ENCODE assay signal across 23 cellular contexts in genomic region chr22:44381761-44382454, GRCh38.
DNase-seq lines count a peak whose midpoint lies in the region; ATAC-seq and TF ChIP-seq lines count a peak whose summit lies in the region.
"Had no signal": no experiment of that assay in that cellular context is flagged by ENCODE, and none has a peak within 500 bp of the region (broad histone marks: within the 10 kb centered on the region; RNA-seq: fewer than 3 reads in every experiment).

No MANE protein-coding gene starts in this region.

- no peak for TF ChIP-seq POLR2A in GM18505 (IDR thresholded peaks at IDR 0.05; ENCODE audit: borderline replicate concordance, extremely low read depth, insufficient read depth, insufficient read length)

- WGBS in psoas muscle, 3 donors, result 57 to 64% (median 57%) methylated on average over 14 of the region's 14 CpGs

- no peaks in the 10 kb centered on the region for H3K9me3 ChIP-seq in psoas muscle
- H3K9me3 ChIP-seq: SJCRH30 had no signal

- TF ChIP-seq CTCF in psoas muscle (IDR thresholded peaks at IDR 0.05), result no peak

- H3K4me1 ChIP-seq in psoas muscle, result no peaks in the 10 kb centered on the region
- H3K4me1 ChIP-seq: SJCRH30 had no signal

- H3K36me3 ChIP-seq in psoas muscle (ENCODE audit: insufficient read depth in 1 of 2, low read depth in 1 of 2), result no peaks in the 10 kb centered on the region
- H3K36me3 ChIP-seq: SJCRH30, thoracic aorta had no signal

- DNase-seq in NCI-H82 (lab: John Stamatoyannopoulos, UW) (peak; percentile 46), NCI-H82 treated with DMSO at 0.1 percent for 48 hours (lab: John Stamatoyannopoulos, UW; ENCODE audit: unreplicated experiment) (no peak), NCI-H1694 (lab: John Stamatoyannopoulos, UW) (peak; percentile 10), left ventricle myocardium superior (peak; percentile 22), psoas muscle (peak; percentile 10 to 32)
- DNase-seq: activated CD4-positive, alpha-beta T cell treated with anti-CD3 and anti-CD28 coated beads for 48 hours; activated CD8-positive, alpha-beta memory T cell treated with anti-CD3 and anti-CD28 coated beads for 24 hours; activated gamma-delta T cell; CD4-positive, alpha-beta T cell; central memory CD4-positive, alpha-beta T cell; DND-41; naive thymus-derived CD4-positive, alpha-beta T cell; NCI-H1048; NCI-H2029 treated with DMSO at 0.1 percent for 48 hours; SJCRH30; stimulated activated CD8-positive, alpha-beta memory T cell treated with anti-CD3 and anti-CD28 coated beads, Interleukin-4, amount 100 ng/mL, for 48 hours; SW 1271; T-helper 9 cell had no signal

- H3K27me3 ChIP-seq in psoas muscle (ENCODE audit: insufficient read depth in 3 of 3, low read length in 2 of 3), result peaks cover 0 to 14% (median 3%) of the 10 kb centered on the region in 3 donors
- H3K27me3 ChIP-seq: SJCRH30 had no signal

- H3K27ac ChIP-seq in psoas muscle, result no peak overlapping the region
- H3K27ac ChIP-seq: SJCRH30, thoracic aorta had no signal

- ATAC-seq in left ventricle myocardium superior (peak; percentile 74), psoas muscle (peak; percentile 36 to 93 (median 62)), GM18505 (IDR thresholded peaks at IDR 0.05; ENCODE audit: unreplicated experiment) (no peak), GM18858 (IDR thresholded peaks at IDR 0.05; ENCODE audit: unreplicated experiment) (no peak), HG03097 (IDR thresholded peaks at IDR 0.05; ENCODE audit: low FRiP score, unreplicated experiment) (no peak)
- ATAC-seq: K562; naive thymus-derived CD4-positive, alpha-beta T cell had no signal

- H3K4me3 ChIP-seq in psoas muscle, result no peak overlapping the region
- H3K4me3 ChIP-seq: K562, SJCRH30, thoracic aorta had no signal

- intact Hi-C loops in left ventricle myocardium superior (cut with micrococcal nuclease) (no loop called here), psoas muscle (cut with DNase I) (no loop called here)

Comparison
In these comparisons a context has a peak if more than half of its experiments do, and no peak if none do; other contexts are left out.
1. ATAC-seq: peak in left ventricle myocardium superior (single experiment) and psoas muscle (4 of 4); none in GM18505 (single experiment), GM18858 (single experiment) and HG03097 (single experiment).